In genomic region chr3:9135526-9135925, GRCh38 we compare ENCODE assay signal across 15 cellular contexts.
DNase-seq lines count a peak whose midpoint lies in the region; ATAC-seq and TF ChIP-seq lines count a peak whose summit lies in the region.
"Had no signal": no experiment of that assay in that cellular context is flagged by ENCODE, and none has a peak within 500 bp of the region (broad histone marks: within the 10 kb centered on the region; RNA-seq: fewer than 3 reads in every experiment).

No MANE protein-coding gene starts in this region.

- intact Hi-C loops in heart right ventricle (cut with DNase I) = loop anchor here in 1 of 10 donors (10.0 kb wide), 1 partner anchor 109 kb away; the partner anchor contains the start of gene SRGAP3

- peaks cover 22% of the 10 kb centered on the region for H3K36me3 Mint-ChIP-seq in neural progenitor cell
- peaks cover 3% of the 10 kb centered on the region for H3K36me3 Mint-ChIP-seq in activated T-cell treated with anti-CD3 and anti-CD28 coated beads, Interleukin-2, amount 50 U/mL, for 4 hours (ENCODE audit: insufficient read depth)
- H3K36me3 Mint-ChIP-seq: CD14-positive monocyte had no signal

- ATAC-seq in heart right ventricle (peak in 3 of 8 donors; percentile 6 to 21 (median 7)), GM21529 (IDR thresholded peaks at IDR 0.05; ENCODE audit: unreplicated experiment) (no peak), GM19455 (IDR thresholded peaks at IDR 0.05; ENCODE audit: unreplicated experiment) (no peak)
- ATAC-seq in activated T-cell treated with anti-CD3 and anti-CD28 coated beads, Interleukin-2, amount 50 U/mL, for 4 hours = no peak

- peaks cover 2% of the 10 kb centered on the region for H3K9me3 Mint-ChIP-seq in neural progenitor cell
- peaks cover 7% of the 10 kb centered on the region for H3K9me3 Mint-ChIP-seq in activated T-cell treated with anti-CD3 and anti-CD28 coated beads, Interleukin-2, amount 50 U/mL, for 4 hours
- H3K9me3 Mint-ChIP-seq: activated CD4-positive, alpha-beta memory T cell treated with anti-CD3 and anti-CD28 coated beads, Interleukin-2, amount 10 ng/mL, durations not matched to agents 7 days and 5 days; activated T-helper 1 cell treated with anti-CD3 and anti-CD28 coated beads, Interleukin-12 subunit alpha, Interleukin-12 subunit beta, Interleukin-2, Interleukin-4 antibody, amounts not matched to agents 30 ng/mL and 10 ng/mL and 1 ng/mL, durations not matched to agents 14 hours and 24 hours and 36 hours had no signal

- no peaks in the 10 kb centered on the region for H3K9me2 ChIP-seq in hepatocyte (replicated peaks; ENCODE audit: insufficient read depth)

- TF ChIP-seq CTCF in heart right ventricle (IDR thresholded peaks at IDR 0.05) (no peak), right atrium auricular region (IDR thresholded peaks at IDR 0.05) (no peak), hepatocyte (IDR thresholded peaks at IDR 0.05; ENCODE audit: poor library complexity) (no peak), neural progenitor cell (IDR thresholded peaks at IDR 0.05) (peak; percentile 9)

- peaks cover 11% of the 10 kb centered on the region for H3K27me3 Mint-ChIP-seq in neural progenitor cell (ENCODE audit: insufficient read depth, low read depth)
- H3K27me3 Mint-ChIP-seq in activated T-cell treated with anti-CD3 and anti-CD28 coated beads, Interleukin-2, amount 50 U/mL, for 4 hours (ENCODE audit: low read depth) = peaks cover 25% of the 10 kb centered on the region

- H3K36me3 ChIP-seq in heart right ventricle (no peaks in the 10 kb centered on the region), right atrium auricular region (no peaks in the 10 kb centered on the region), hepatocyte (replicated peaks; ENCODE audit: insufficient read depth, low read depth) (no peaks in the 10 kb centered on the region), neural progenitor cell (no peaks in the 10 kb centered on the region)

- 79 to 86% methylated on average over 6 of the region's 6 CpGs for WGBS in heart right ventricle, 2 donors
- 93% methylated on average over 6 of the region's 6 CpGs for WGBS in hepatocyte (ENCODE audit: low lambda C conversion rate, missing lambda C conversion rate)

- DNase-seq in heart right ventricle (no peak), right atrium auricular region (ENCODE audit: low spot score) (no peak), hepatocyte (ENCODE audit: low spot score) (no peak), neural progenitor cell (ENCODE audit: low spot score) (no peak), KBM-7 (no peak)
- no peak for DNase-seq in activated T-cell treated with anti-CD3 and anti-CD28 coated beads, Interleukin-2, amount 50 U/mL, for 4 hours
- DNase-seq: activated CD4-positive, alpha-beta memory T cell treated with anti-CD3 and anti-CD28 coated beads, Interleukin-2, amount 10 ng/mL, durations not matched to agents 7 days and 5 days; NCI-H2081 treated with DMSO at 0.1 percent for 48 hours; NCI-H774 had no signal

- H3K9me3 ChIP-seq in heart right ventricle (peaks cover 0 to 8% (median 0%) of the 10 kb centered on the region in 11 donors), right atrium auricular region (no peaks in the 10 kb centered on the region), hepatocyte (ENCODE audit: low read depth) (no peaks in the 10 kb centered on the region), neural progenitor cell (ENCODE audit: low read depth) (no peaks in the 10 kb centered on the region)
- H3K9me3 ChIP-seq: A549 had no signal

- H3K4me1 ChIP-seq in heart right ventricle (peaks cover 0 to 20% (median 4%) of the 10 kb centered on the region in 9 donors), right atrium auricular region (peaks cover 0 to 7% of the 10 kb centered on the region in 2 donors), hepatocyte (ENCODE audit: insufficient read depth) (peaks cover 23% of the 10 kb centered on the region), neural progenitor cell (peaks cover 26% of the 10 kb centered on the region)

- H3K9ac ChIP-seq in neural progenitor cell = no peak overlapping the region

- peak overlapping the region; percentile 64 for H3K4me3 Mint-ChIP-seq in neural progenitor cell
- no peak overlapping the region for H3K4me3 Mint-ChIP-seq in activated T-cell treated with anti-CD3 and anti-CD28 coated beads, Interleukin-2, amount 50 U/mL, for 4 hours
- H3K4me3 Mint-ChIP-seq: activated CD4-positive, alpha-beta memory T cell treated with anti-CD3 and anti-CD28 coated beads, Interleukin-2, amount 10 ng/mL, durations not matched to agents 7 days and 5 days; activated T-helper 1 cell treated with anti-CD3 and anti-CD28 coated beads, Interleukin-12 subunit alpha, Interleukin-12 subunit beta, Interleukin-2, Interleukin-4 antibody, amounts not matched to agents 30 ng/mL and 10 ng/mL and 1 ng/mL, durations not matched to agents 14 hours and 24 hours and 36 hours had no signal

- H4K20me1 ChIP-seq in hepatocyte (ENCODE audit: insufficient read depth, poor library complexity, severe bottlenecking) = no peaks in the 10 kb centered on the region
- peaks cover 21% of the 10 kb centered on the region for H4K20me1 ChIP-seq in neural progenitor cell (ENCODE audit: low read depth)

- H2AFZ ChIP-seq in hepatocyte (no peak overlapping the region), neural progenitor cell (replicated peaks) (no peak overlapping the region)

- H3K4me3 ChIP-seq in heart right ventricle (peak overlapping the region in 7 of 10 donors; percentile 37 to 53 (median 45)), right atrium auricular region (peak overlapping the region in 1 of 2 donors; percentile 54), hepatocyte (no peak overlapping the region), neural progenitor cell (peak overlapping the region; percentile 45)
- H3K4me3 ChIP-seq: A549 had no signal

- no peak overlapping the region for H3K27ac Mint-ChIP-seq in neural progenitor cell
- H3K27ac Mint-ChIP-seq: activated CD4-positive, alpha-beta memory T cell treated with anti-CD3 and anti-CD28 coated beads, Interleukin-2, amount 10 ng/mL, durations not matched to agents 7 days and 5 days; activated T-helper 1 cell treated with anti-CD3 and anti-CD28 coated beads, Interleukin-12 subunit alpha, Interleukin-12 subunit beta, Interleukin-2, Interleukin-4 antibody, amounts not matched to agents 30 ng/mL and 10 ng/mL and 1 ng/mL, durations not matched to agents 14 hours and 24 hours and 36 hours had no signal

- in situ Hi-C loops in KBM-7 (cut with MboI; ENCODE audit: low pct_unique_long_range_greater_than_20kb, low sequenced_read_pairs) = no loop called here

- peaks cover 0 to 23% (median 8%) of the 10 kb centered on the region in 7 donors for H3K27me3 ChIP-seq in heart right ventricle
- H3K27me3 ChIP-seq in right atrium auricular region = no peaks in the 10 kb centered on the region
- H3K27me3 ChIP-seq in hepatocyte = no peaks in the 10 kb centered on the region
- peaks cover 12% of the 10 kb centered on the region for H3K27me3 ChIP-seq in neural progenitor cell

- H3K4me1 Mint-ChIP-seq in neural progenitor cell = peaks cover 61% of the 10 kb centered on the region
- H3K4me1 Mint-ChIP-seq in activated T-cell treated with anti-CD3 and anti-CD28 coated beads, Interleukin-2, amount 50 U/mL, for 4 hours (ENCODE audit: low read depth) = no peaks in the 10 kb centered on the region
- H3K4me1 Mint-ChIP-seq: activated CD4-positive, alpha-beta memory T cell treated with anti-CD3 and anti-CD28 coated beads, Interleukin-2, amount 10 ng/mL, durations not matched to agents 7 days and 5 days had no signal

- H3F3A ChIP-seq in neural progenitor cell (ENCODE audit: low read depth) = peaks cover 32% of the 10 kb centered on the region

- H3K27ac ChIP-seq in heart right ventricle (peak overlapping the region in 3 of 10 donors; percentile 4 to 21 (median 19)), right atrium auricular region (no peak overlapping the region), hepatocyte (no peak overlapping the region), neural progenitor cell (no peak overlapping the region)
- H3K27ac ChIP-seq: A549, epithelial cell of prostate had no signal

- H3K4me2 ChIP-seq in hepatocyte (peak overlapping the region; percentile 85), neural progenitor cell (peak overlapping the region; percentile 81)
- H3K4me2 ChIP-seq: A549 had no signal

- H3K79me2 ChIP-seq in hepatocyte (no peaks in the 10 kb centered on the region), neural progenitor cell (ENCODE audit: low read depth) (no peaks in the 10 kb centered on the region)
